In genomic region chr12:68899251-68899771, GRCh38 we compare ENCODE assay signal across 10 cellular contexts. TPM values are rescaled to one million over a fixed set of nuclear protein-coding genes. Genes with fewer than 3 reads are reported as not detected.
DNase-seq lines count a peak whose midpoint lies in the region; ATAC-seq and TF ChIP-seq lines count a peak whose summit lies in the region.
"Had no signal": no experiment of that assay in that cellular context is flagged by ENCODE, and none has a peak within 500 bp of the region (broad histone marks: within the 10 kb centered on the region; RNA-seq: fewer than 3 reads in every experiment).

No MANE protein-coding gene starts in this region.

- TF ChIP-seq CTCF in mammary epithelial cell (conservative IDR thresholded peaks at IDR 0.05 in 1 of 2, IDR thresholded peaks at IDR 0.05 in 1 of 2; ENCODE audit: extremely low read depth in 1 of 2, insufficient read depth in 1 of 2, low read depth in 1 of 2, low read length in 2 of 2) (peak; percentile 63 to 96), lung (IDR thresholded peaks at IDR 0.05; ENCODE audit: control extremely low read depth, extremely low read depth) (no peak)

- ATAC-seq in lung (ENCODE audit: insufficient read depth, low FRiP score), result peak; percentile 52

- no peaks in the 10 kb centered on the region for H3K4me1 ChIP-seq in mammary epithelial cell (ENCODE audit: insufficient read depth, low read length)
- H3K4me1 ChIP-seq in lung (ENCODE audit: control insufficient read depth in 2 of 2, insufficient read depth in 2 of 2, low read length in 2 of 2), result peaks cover 0 to 7% of the 10 kb centered on the region in 2 donors
- H3K4me1 ChIP-seq: HAP-1 had no signal

- H3K4me2 ChIP-seq in mammary epithelial cell (ENCODE audit: insufficient read depth, low read depth, low read length), result no peak overlapping the region

- intact Hi-C loops in mammary epithelial cell (cut with micrococcal nuclease), result loop anchor here (1.0 to 10.0 kb wide), 5 partner anchors 35 to 335 kb away; partner anchors contain the start of gene CPSF6

- CTCF ChIA-PET in mammary epithelial cell (lab: Charles Lee; ENCODE audit: low non-redundant PET), result no interaction called here

- dilution Hi-C loops in mammary epithelial cell (cut with HindIII; ENCODE audit: low sequenced_read_pairs), result loop anchor here (10.0 kb wide), 1 partner anchor 215 kb away; no protein-coding TSS in a partner anchor

- H3K27ac ChIP-seq in mammary epithelial cell (ENCODE audit: insufficient read depth, low read depth, low read length) (no peak overlapping the region), lung (ENCODE audit: low read depth in 1 of 2, low read length in 1 of 2) (no peak overlapping the region)

- peak; percentile 85 for DNase-seq in AG08395 (ENCODE audit: low spot score)
- peak; percentile 36 for DNase-seq in HuH-7 (ENCODE audit: low spot score)
- peak; percentile 67 for DNase-seq in mammary epithelial cell
- peak; percentile 69 for DNase-seq in lung (ENCODE audit: low spot score)
- no peak for DNase-seq in NOMO-1 treated with DMSO at 0.1 percent for 48 hours (lab: John Stamatoyannopoulos, UW; ENCODE audit: unreplicated experiment)
- no peak for DNase-seq in NCI-H526 treated with DMSO at 0.1 percent for 48 hours (lab: John Stamatoyannopoulos, UW)
- DNase-seq in NCI-H1105 treated with DMSO at 0.1 percent for 48 hours (lab: John Stamatoyannopoulos, UW), result no peak
- DNase-seq in NCI-H2227 (lab: John Stamatoyannopoulos, UW; ENCODE audit: unreplicated experiment), result no peak
- DNase-seq: NCI-H187 had no signal

- no peak overlapping the region for H3K9ac ChIP-seq in mammary epithelial cell (ENCODE audit: insufficient read depth, low read length)

- H3K9me3 ChIP-seq in mammary epithelial cell (replicated peaks; ENCODE audit: insufficient read depth, low read length) (no peaks in the 10 kb centered on the region), lung (ENCODE audit: control insufficient read depth in 2 of 2, insufficient read depth in 1 of 2, low read length in 1 of 2) (no peaks in the 10 kb centered on the region)
- H3K9me3 ChIP-seq: HAP-1 had no signal

- H3K4me3 ChIP-seq in mammary epithelial cell (replicated peaks in 1 of 3; ENCODE audit: insufficient read depth in 1 of 3, low read depth in 2 of 3, low read length in 3 of 3), result no peak overlapping the region
- no peak overlapping the region for H3K4me3 ChIP-seq in lung
- H3K4me3 ChIP-seq: HAP-1 had no signal

- no peaks in the 10 kb centered on the region for H3K27me3 ChIP-seq in mammary epithelial cell (ENCODE audit: insufficient read depth, low read length)
- H3K27me3 ChIP-seq in lung (ENCODE audit: control insufficient read depth, insufficient read depth), result no peaks in the 10 kb centered on the region

- H3K36me3 ChIP-seq in mammary epithelial cell (ENCODE audit: insufficient read depth, low read length) (no peaks in the 10 kb centered on the region), lung (ENCODE audit: control insufficient read depth in 2 of 2, insufficient read depth in 2 of 2, low read length in 2 of 2) (no peaks in the 10 kb centered on the region)
- H3K36me3 ChIP-seq: HAP-1 had no signal

- no peaks in the 10 kb centered on the region for H3K79me2 ChIP-seq in mammary epithelial cell (ENCODE audit: insufficient read depth, low read length)

- 54% methylated on average over 4 of the region's 4 CpGs for WGBS in mammary epithelial cell (ENCODE audit: low coverage, missing lambda C conversion rate)
- 52 to 80% methylated on average over 4 of the region's 4 CpGs for WGBS in lung, 2 donors

- H4K20me1 ChIP-seq in mammary epithelial cell (ENCODE audit: insufficient read depth, low read length), result no peaks in the 10 kb centered on the region

- H2AFZ ChIP-seq in mammary epithelial cell (ENCODE audit: low read depth, low read length), result no peak overlapping the region

- BruUV-seq in mammary epithelial cell (replicated peaks; lab: Mats Ljungman, UMichigan), result no TSS peak

- in situ Hi-C loops in mammary epithelial cell (cut with MboI; ENCODE audit: low sequenced_read_pairs in 2 of 2), result no loop called here

RNA-seq across cellular contexts. Expression of gene CPM, which starts 33.7 kb away (rescaled TPM):
- total RNA-seq in mammary epithelial cell (1 to 10 TPM in 1 of 2 donors, under 1 TPM in 1; 0.50 to 1.2 TPM), lung (100 to 1,000 TPM; 201 to 241 TPM)
- polyA plus RNA-seq in mammary epithelial cell (0.73 TPM), lung (10 to 100 TPM; 66.6 to 70.7 TPM)
- not detected for polyA minus RNA-seq in mammary epithelial cell

Comparison
In these comparisons a context has a peak if more than half of its experiments do, and no peak if none do; other contexts are left out.
1. DNase-seq: peak in AG08395 (single experiment), HuH-7 (single experiment), mammary epithelial cell (single experiment) and lung (single experiment); none in NOMO-1 treated with DMSO at 0.1 percent for 48 hours (single experiment), NCI-H526 treated with DMSO at 0.1 percent for 48 hours (single experiment), NCI-H1105 treated with DMSO at 0.1 percent for 48 hours (single experiment) and NCI-H2227 (single experiment).
2. RNA of gene CPM, which starts 33.7 kb away (total RNA-seq): 201 to 241 TPM in lung; 0.50 to 1.2 TPM in mammary epithelial cell; every median in the first group is over 10 times any median in the second.